Comparison of ENCODE assay signal across 1 cellular context in the genomic region with DNA sequence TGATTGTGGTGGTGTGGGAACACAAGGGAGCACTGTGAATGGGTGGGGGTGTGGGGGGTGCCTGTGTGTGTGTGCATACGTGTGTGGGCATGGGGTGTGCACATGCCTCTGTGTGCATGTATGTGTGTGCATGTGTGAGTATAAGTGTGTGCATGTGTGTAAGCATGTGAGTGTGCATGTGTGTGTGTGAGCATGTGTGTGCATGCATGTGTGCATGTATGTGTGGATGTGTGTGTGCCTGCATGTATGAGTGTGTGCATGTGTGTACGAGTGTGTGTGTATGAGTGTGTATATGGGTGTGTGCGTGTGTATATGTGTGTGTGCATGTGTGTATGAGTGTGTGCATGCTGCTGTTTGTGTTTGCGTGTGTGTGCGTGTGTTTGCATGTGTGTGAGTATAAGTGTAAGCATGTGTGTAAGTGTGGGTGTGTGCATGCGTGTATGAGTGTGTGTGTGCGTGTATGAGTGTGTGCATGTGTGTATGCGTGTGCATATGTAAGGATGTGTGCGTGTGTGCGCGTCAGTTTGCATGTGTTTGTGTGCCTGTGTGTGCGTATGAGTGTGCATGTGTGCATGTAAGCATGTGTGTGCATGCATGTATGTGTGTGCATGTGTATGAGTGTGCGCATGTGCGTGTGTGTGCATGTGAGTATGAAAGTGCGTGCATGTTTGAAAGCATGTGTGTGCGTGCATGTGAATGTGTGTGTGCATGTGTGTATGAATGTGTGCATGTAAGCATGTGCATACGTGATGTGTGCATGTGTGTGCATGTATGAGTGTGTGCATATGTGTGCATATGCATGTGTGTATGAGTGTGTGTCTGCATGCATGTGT.
TF ChIP-seq lines count a peak whose summit lies in the region.

No MANE protein-coding gene starts in this region.

TF ChIP-seq in HepG2, 621 proteins besides CTCF, POLR2A, EP300 and RAD21:
- TF ChIP-seq, protein P1, sequence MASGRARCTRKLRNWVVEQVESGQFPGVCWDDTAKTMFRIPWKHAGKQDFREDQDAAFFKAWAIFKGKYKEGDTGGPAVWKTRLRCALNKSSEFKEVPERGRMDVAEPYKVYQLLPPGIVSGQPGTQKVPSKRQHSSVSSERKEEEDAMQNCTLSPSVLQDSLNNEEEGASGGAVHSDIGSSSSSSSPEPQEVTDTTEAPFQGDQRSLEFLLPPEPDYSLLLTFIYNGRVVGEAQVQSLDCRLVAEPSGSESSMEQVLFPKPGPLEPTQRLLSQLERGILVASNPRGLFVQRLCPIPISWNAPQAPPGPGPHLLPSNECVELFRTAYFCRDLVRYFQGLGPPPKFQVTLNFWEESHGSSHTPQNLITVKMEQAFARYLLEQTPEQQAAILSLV (CRISPR knock-in tag; IDR thresholded peaks at IDR 0.05; ENCODE audit: borderline replicate concordance): no peak
- TF ChIP-seq, protein P2, sequence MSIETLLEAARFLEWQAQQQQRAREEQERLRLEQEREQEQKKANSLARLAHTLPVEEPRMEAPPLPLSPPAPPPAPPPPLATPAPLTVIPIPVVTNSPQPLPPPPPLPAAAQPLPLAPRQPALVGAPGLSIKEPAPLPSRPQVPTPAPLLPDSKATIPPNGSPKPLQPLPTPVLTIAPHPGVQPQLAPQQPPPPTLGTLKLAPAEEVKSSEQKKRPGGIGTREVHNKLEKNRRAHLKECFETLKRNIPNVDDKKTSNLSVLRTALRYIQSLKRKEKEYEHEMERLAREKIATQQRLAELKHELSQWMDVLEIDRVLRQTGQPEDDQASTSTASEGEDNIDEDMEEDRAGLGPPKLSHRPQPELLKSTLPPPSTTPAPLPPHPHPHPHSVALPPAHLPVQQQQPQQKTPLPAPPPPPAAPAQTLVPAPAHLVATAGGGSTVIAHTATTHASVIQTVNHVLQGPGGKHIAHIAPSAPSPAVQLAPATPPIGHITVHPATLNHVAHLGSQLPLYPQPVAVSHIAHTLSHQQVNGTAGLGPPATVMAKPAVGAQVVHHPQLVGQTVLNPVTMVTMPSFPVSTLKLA (IDR thresholded peaks at IDR 0.05): peak; percentile 85
